Comparison of ENCODE assay signal across 9 cellular contexts in genomic region chrX:71098302-71098701, GRCh38. TPM values are rescaled to one million over a fixed set of nuclear protein-coding genes. Genes with fewer than 3 reads are reported as not detected.
A peak's percentile ranks its signal among the peaks of the same experiment; 100 is the strongest.
DNase-seq lines count a peak whose midpoint lies in the region; ATAC-seq and TF ChIP-seq lines count a peak whose summit lies in the region.
"Had no signal": no experiment of that assay in that cellular context is flagged by ENCODE, and none has a peak within 500 bp of the region (broad histone marks: within the 10 kb centered on the region; RNA-seq: fewer than 3 reads in every experiment).

No MANE protein-coding gene starts in this region.

- TF ChIP-seq CTCF in BE2C (IDR thresholded peaks at IDR 0.05; ENCODE audit: low read depth, low read length) (peak; percentile 64), OCI-LY3 (IDR thresholded peaks at IDR 0.05; ENCODE audit: low read depth, low read length) (peak; percentile 62), fibroblast of villous mesenchyme (IDR thresholded peaks at IDR 0.05; ENCODE audit: insufficient read depth, low read depth, low read length) (peak; percentile 60), parathyroid adenoma (IDR thresholded peaks at IDR 0.05) (peak; percentile 47)

- peaks cover 11% of the 10 kb centered on the region for H3K4me1 ChIP-seq in BE2C
- H3K4me1 ChIP-seq in OCI-LY3 (ENCODE audit: low read length): peaks cover 10% of the 10 kb centered on the region
- no peaks in the 10 kb centered on the region for H3K4me1 ChIP-seq in parathyroid adenoma

- H3K27me3 ChIP-seq in BE2C: no peaks in the 10 kb centered on the region
- H3K27me3 ChIP-seq in OCI-LY3 (ENCODE audit: low read depth, low read length): no peaks in the 10 kb centered on the region
- H3K27me3 ChIP-seq in parathyroid adenoma (ENCODE audit: control insufficient read depth, insufficient read depth, low read length): no peaks in the 10 kb centered on the region

- no peaks in the 10 kb centered on the region for H4K20me1 ChIP-seq in OCI-LY3 (ENCODE audit: insufficient read depth, low read length)

- H3K27me3 Mint-ChIP-seq in activated T-cell treated with anti-CD3 and anti-CD28 coated beads, Interleukin-2, amount 50 U/mL, for 4 hours (ENCODE audit: low read depth): no peaks in the 10 kb centered on the region
- H3K27me3 Mint-ChIP-seq: stimulated activated naive CD8-positive, alpha-beta T cell treated with anti-CD3 and anti-CD28 coated beads, Interleukin-15, Interleukin-2, amounts not matched to agents 100 ng/mL and 50 ng/mL, for 24 hours had no signal

- H3K4me1 Mint-ChIP-seq in activated T-cell treated with anti-CD3 and anti-CD28 coated beads, Interleukin-2, amount 50 U/mL, for 4 hours (ENCODE audit: low read depth): peaks cover 59% of the 10 kb centered on the region

- H3K4me3 Mint-ChIP-seq in activated T-cell treated with anti-CD3 and anti-CD28 coated beads, Interleukin-2, amount 50 U/mL, for 4 hours: peak overlapping the region; percentile 31

- H3K9ac ChIP-seq in OCI-LY3 (ENCODE audit: low read length): no peak overlapping the region
- H3K9ac ChIP-seq in parathyroid adenoma: no peak overlapping the region

- H2AFZ ChIP-seq in OCI-LY3 (ENCODE audit: low read depth, low read length) (no peak overlapping the region), parathyroid adenoma (no peak overlapping the region)

- H3K9me3 ChIP-seq in BE2C: no peaks in the 10 kb centered on the region
- no peaks in the 10 kb centered on the region for H3K9me3 ChIP-seq in OCI-LY3 (ENCODE audit: insufficient read depth, low read length)
- no peaks in the 10 kb centered on the region for H3K9me3 ChIP-seq in parathyroid adenoma (ENCODE audit: control insufficient read depth, low read length)

- H3K27ac ChIP-seq in OCI-LY3 (ENCODE audit: low read length): no peak overlapping the region
- H3K27ac ChIP-seq in parathyroid adenoma: no peak overlapping the region

- H3K36me3 Mint-ChIP-seq in activated T-cell treated with anti-CD3 and anti-CD28 coated beads, Interleukin-2, amount 50 U/mL, for 4 hours (ENCODE audit: insufficient read depth): no peaks in the 10 kb centered on the region

- no peaks in the 10 kb centered on the region for H3K9me3 Mint-ChIP-seq in activated T-cell treated with anti-CD3 and anti-CD28 coated beads, Interleukin-2, amount 50 U/mL, for 4 hours
- H3K9me3 Mint-ChIP-seq: stimulated activated naive CD8-positive, alpha-beta T cell treated with anti-CD3 and anti-CD28 coated beads, Interleukin-15, Interleukin-2, amounts not matched to agents 100 ng/mL and 50 ng/mL, for 24 hours had no signal

- DNase-seq in BE2C (peak; percentile 61), fibroblast of villous mesenchyme (ENCODE audit: low read depth) (peak; percentile 62), retina (no peak)
- DNase-seq in activated T-cell treated with anti-CD3 and anti-CD28 coated beads, Interleukin-2, amount 50 U/mL, for 4 hours: peak; percentile 77

- H3K4me3 ChIP-seq in BE2C (ENCODE audit: low read depth, low read length) (no peak overlapping the region), OCI-LY3 (ENCODE audit: low read length) (no peak overlapping the region), fibroblast of villous mesenchyme (ENCODE audit: low read depth, low read length) (no peak overlapping the region), parathyroid adenoma (ENCODE audit: low read depth, low read length) (no peak overlapping the region)

- ATAC-seq in GM21529 (IDR thresholded peaks at IDR 0.05; ENCODE audit: unreplicated experiment) (peak; percentile 37), HG02571 (IDR thresholded peaks at IDR 0.05; ENCODE audit: unreplicated experiment) (no peak)
- peak; percentile 16 to 34 for ATAC-seq in activated T-cell treated with anti-CD3 and anti-CD28 coated beads, Interleukin-2, amount 50 U/mL, for 4 hours

- H3K4me2 ChIP-seq in OCI-LY3 (ENCODE audit: low read length) (no peak overlapping the region), parathyroid adenoma (ENCODE audit: low read length) (no peak overlapping the region)

- H3K79me2 ChIP-seq in OCI-LY3 (ENCODE audit: low read length): no peaks in the 10 kb centered on the region
- H3K79me2 ChIP-seq in parathyroid adenoma: no peaks in the 10 kb centered on the region

- no peaks in the 10 kb centered on the region for H3K36me3 ChIP-seq in BE2C
- H3K36me3 ChIP-seq in OCI-LY3 (replicated peaks; ENCODE audit: low read depth, low read length): no peaks in the 10 kb centered on the region
- H3K36me3 ChIP-seq in parathyroid adenoma (ENCODE audit: control insufficient read depth, insufficient read depth, low read length): no peaks in the 10 kb centered on the region

RNA-seq across cellular contexts. Expression of gene FOXO4, which starts 2.7 kb away (rescaled TPM):
- polyA plus RNA-seq in BE2C (2012; ENCODE audit: insufficient read depth, insufficient read length, low read depth): 13.3 TPM
- total RNA-seq in activated T-cell treated with anti-CD3 and anti-CD28 coated beads, Interleukin-2, amount 50 U/mL, for 4 hours: 1 to 10 TPM; 3.4 to 6.4 (median 5.2) TPM
- 4.3 and 4.5 TPM in 2 replicates for total RNA-seq in fibroblast of villous mesenchyme

RNA-seq across cellular contexts. Expression of gene CXorf65, which starts 8.2 kb away (rescaled TPM):
- 1.1 TPM for polyA plus RNA-seq in BE2C (2012; ENCODE audit: insufficient read depth, insufficient read length, low read depth)
- 10 to 100 TPM in 1 of 3 donors, 1 to 10 TPM in 2; 6.0 to 11.3 (median 6.6) TPM for total RNA-seq in activated T-cell treated with anti-CD3 and anti-CD28 coated beads, Interleukin-2, amount 50 U/mL, for 4 hours
- total RNA-seq in fibroblast of villous mesenchyme: not detected in 2 replicates

RNA-seq across cellular contexts. Expression of gene IL2RG, which starts 13.1 kb away (rescaled TPM):
- 1.7 TPM for polyA plus RNA-seq in BE2C (2012; ENCODE audit: insufficient read depth, insufficient read length, low read depth)
- total RNA-seq in activated T-cell treated with anti-CD3 and anti-CD28 coated beads, Interleukin-2, amount 50 U/mL, for 4 hours: 100 to 1,000 TPM; 214 to 305 (median 276) TPM
- not detected in 2 replicates for total RNA-seq in fibroblast of villous mesenchyme

RNA-seq across cellular contexts. Expression of gene MED12, which starts 20.1 kb away (rescaled TPM):
- polyA plus RNA-seq in BE2C (2012; ENCODE audit: insufficient read depth, insufficient read length, low read depth): 81.2 TPM
- 10 to 100 TPM; 33.7 to 43.9 (median 39.8) TPM for total RNA-seq in activated T-cell treated with anti-CD3 and anti-CD28 coated beads, Interleukin-2, amount 50 U/mL, for 4 hours
- total RNA-seq in fibroblast of villous mesenchyme: 31.5 and 34.5 TPM in 2 replicates

RNA-seq across cellular contexts. Expression of gene SNX12, which starts 30.2 kb away (rescaled TPM):
- 64.0 TPM for polyA plus RNA-seq in BE2C (2012; ENCODE audit: insufficient read depth, insufficient read length, low read depth)
- total RNA-seq in activated T-cell treated with anti-CD3 and anti-CD28 coated beads, Interleukin-2, amount 50 U/mL, for 4 hours: 10 to 100 TPM; 55.9 to 62.7 (median 58.4) TPM
- total RNA-seq in fibroblast of villous mesenchyme: 61.5 and 73.4 TPM in 2 replicates

Comparison
In these comparisons a context has a peak if more than half of its experiments do, and no peak if none do; other contexts are left out.
1. RNA of gene IL2RG, which starts 13.1 kb away (total RNA-seq): 214 to 305 TPM in activated T-cell treated with anti-CD3 and anti-CD28 coated beads, Interleukin-2, amount 50 U/mL, for 4 hours; not detected in fibroblast of villous mesenchyme; every median in the first group is over 100 times any median in the second.
2. Peak in every context shown above with its lines, with median percentiles within 50 percentile points of each other: CTCF ChIP-seq.